17 cellular contexts compared by ENCODE assay signal in the genomic region with DNA sequence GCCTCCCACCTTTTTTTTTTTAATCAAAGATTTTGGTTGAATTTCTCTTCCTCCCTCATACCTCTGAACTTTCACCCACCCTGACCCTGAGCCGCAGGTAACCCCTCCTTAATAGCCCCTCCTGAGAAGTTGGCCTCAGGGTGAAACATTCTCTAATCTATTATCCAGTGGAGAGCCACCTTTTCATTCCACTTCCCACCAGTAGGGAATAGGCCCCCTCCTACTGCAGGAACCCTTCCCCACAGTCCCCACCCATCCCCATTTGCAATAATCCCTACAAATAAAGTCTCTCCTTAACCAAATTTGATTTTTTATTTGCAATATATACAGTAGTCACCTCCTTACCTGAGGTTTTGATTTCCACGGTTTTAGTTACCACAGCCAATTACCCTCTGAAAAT. TPM values are rescaled to one million over a fixed set of nuclear protein-coding genes. Genes with fewer than 3 reads are reported as not detected.
DNase-seq lines count a peak whose midpoint lies in the region; ATAC-seq and TF ChIP-seq lines count a peak whose summit lies in the region.
"Had no signal": no experiment of that assay in that cellular context is flagged by ENCODE, and none has a peak within 500 bp of the region (broad histone marks: within the 10 kb centered on the region; RNA-seq: fewer than 3 reads in every experiment).

No MANE protein-coding gene starts in this region.

- ATAC-seq in Panc1 (no peak), GM19351 (IDR thresholded peaks at IDR 0.05; ENCODE audit: unreplicated experiment) (no peak)

- TF ChIP-seq CTCF in Panc1 (IDR thresholded peaks at IDR 0.05), result no peak

- DNase-seq in DMS 273 (lab: John Stamatoyannopoulos, UW; ENCODE audit: unreplicated experiment) (peak; percentile 13), DMS 273 treated with DMSO at 0.1 percent for 48 hours (lab: John Stamatoyannopoulos, UW) (no peak), Panc1 (ENCODE audit: low read depth, low spot score) (no peak), immature natural killer cell (no peak), posterior vena cava (ENCODE audit: low spot score) (no peak), NCI-H1694 treated with DMSO at 0.1 percent for 48 hours (lab: John Stamatoyannopoulos, UW) (no peak)
- no peak for DNase-seq in CD4-positive, alpha-beta memory T cell
- DNase-seq: activated CD4-positive, alpha-beta T cell treated with anti-CD3 and anti-CD28 coated beads, Interleukin-2, amount 50 U/mL, for 4 hours; activated effector memory CD4-positive, alpha-beta T cell treated with anti-CD3 and anti-CD28 coated beads, Interleukin-2, amount 50 U/mL, for 16 hours; MV-4-11; stimulated activated CD4-positive, alpha-beta T cell treated with anti-CD3 and anti-CD28 coated beads, Interleukin-4, amount 100 ng/mL, for 4 hours; thyroid gland had no signal

- peaks cover 18 to 38% (median 22%) of the 10 kb centered on the region in 4 donors for H3K4me1 Mint-ChIP-seq in CD4-positive, alpha-beta memory T cell
- H3K4me1 Mint-ChIP-seq in immature natural killer cell, result peaks cover 20 to 22% of the 10 kb centered on the region in 2 donors

- H3K9me3 ChIP-seq in CD4-positive, alpha-beta memory T cell (ENCODE audit: control insufficient read depth in 1 of 2, low read length in 2 of 2), result no peaks in the 10 kb centered on the region
- no peaks in the 10 kb centered on the region for H3K9me3 ChIP-seq in Panc1 (ENCODE audit: control insufficient read depth, insufficient read depth, low read depth, low read length)
- H3K9me3 ChIP-seq: BLaER1 treated with 17β-estradiol and CSF1 and Interleukin-3, amounts not matched to agents 10 nM and 100 nM; esophagus muscularis mucosa; HAP-1; thyroid gland had no signal

- POLR2A ChIA-PET in CD4-positive, alpha-beta memory T cell (lab: Charles Lee; ENCODE audit: partially characterized antibody), result no interaction called here
- POLR2A ChIA-PET in Panc1 (lab: Charles Lee), result no interaction called here

- no peaks in the 10 kb centered on the region for H3K9me3 Mint-ChIP-seq in CD4-positive, alpha-beta memory T cell
- no peaks in the 10 kb centered on the region for H3K9me3 Mint-ChIP-seq in immature natural killer cell

- H3K4me1 ChIP-seq in CD4-positive, alpha-beta memory T cell (ENCODE audit: insufficient read depth, low read length), result peaks cover 18% of the 10 kb centered on the region
- 0 out of 2 replicates have a peak, but pooled peaks cover 5% of the 10 kb centered on the region for H3K4me1 ChIP-seq in Panc1 (ENCODE audit: control insufficient read depth, insufficient read depth, low read length)

- H3K27ac ChIP-seq in CD4-positive, alpha-beta memory T cell (ENCODE audit: low read depth, low read length), result no peak overlapping the region
- H3K27ac ChIP-seq in Panc1 (ENCODE audit: low read length), result peak overlapping the region; percentile 8; the same call in 1 of the 2 replicates
- H3K27ac ChIP-seq: 22Rv1; BLaER1 treated with 17β-estradiol and CSF1 and Interleukin-3, amounts not matched to agents 10 nM and 100 nM; esophagus muscularis mucosa; thyroid gland had no signal

- BruUV-seq in Panc1 (replicated peaks; lab: Mats Ljungman, UMichigan), result no TSS peak

- H3K36me3 ChIP-seq in CD4-positive, alpha-beta memory T cell (ENCODE audit: insufficient read depth, low read length), result no peaks in the 10 kb centered on the region
- H3K36me3 ChIP-seq in Panc1 (ENCODE audit: control insufficient read depth, insufficient read depth, low read length), result peaks cover 5% of the 10 kb centered on the region; the same call in 1 of the 2 replicates
- H3K36me3 ChIP-seq: esophagus muscularis mucosa, HAP-1, thyroid gland had no signal

- in situ Hi-C loops in Panc1 (cut with HindIII; ENCODE audit: low pct_unique_long_range_greater_than_20kb, low sequenced_read_pairs), result no loop called here

- H3K36me3 Mint-ChIP-seq in CD4-positive, alpha-beta memory T cell, result peaks cover 0 to 13% of the 10 kb centered on the region in 2 donors
- no peaks in the 10 kb centered on the region for H3K36me3 Mint-ChIP-seq in immature natural killer cell

- intact Hi-C loops in CD4-positive, alpha-beta memory T cell (cut with micrococcal nuclease), result no loop called here
- intact Hi-C loops in Panc1 (cut with micrococcal nuclease; ENCODE audit: unreplicated experiment), result no loop called here
- intact Hi-C loops in posterior vena cava (cut with DNase I), result no loop called here

- no peak overlapping the region for H3K4me3 ChIP-seq in CD4-positive, alpha-beta memory T cell (ENCODE audit: low read length in 2 of 2)
- H3K4me3 ChIP-seq in Panc1 (ENCODE audit: low read depth in 2 of 2, low read length in 2 of 2), result no peak overlapping the region
- H3K4me3 ChIP-seq: HAP-1, thyroid gland had no signal

- no peaks in the 10 kb centered on the region for H3K27me3 ChIP-seq in CD4-positive, alpha-beta memory T cell (ENCODE audit: insufficient read depth, low read length)
- no peaks in the 10 kb centered on the region for H3K27me3 ChIP-seq in Panc1 (ENCODE audit: control insufficient read depth, insufficient read depth, low read length)
- H3K27me3 ChIP-seq: BLaER1 treated with 17β-estradiol and CSF1 and Interleukin-3, amounts not matched to agents 10 nM and 100 nM; esophagus muscularis mucosa; thyroid gland had no signal

- no peak overlapping the region for H3K27ac Mint-ChIP-seq in CD4-positive, alpha-beta memory T cell
- H3K27ac Mint-ChIP-seq in immature natural killer cell, result no peak overlapping the region

- H3K27me3 Mint-ChIP-seq in CD4-positive, alpha-beta memory T cell, result peaks cover 0 to 2% of the 10 kb centered on the region in 2 donors
- peaks cover 3 to 7% (median 5%) of the 10 kb centered on the region in 3 donors for H3K27me3 Mint-ChIP-seq in immature natural killer cell (ENCODE audit: low read depth in 3 of 3)

- CTCF ChIA-PET in CD4-positive, alpha-beta memory T cell (lab: Charles Lee; ENCODE audit: partially characterized antibody), result no interaction called here
- CTCF ChIA-PET in Panc1 (lab: Charles Lee), result interaction anchor here (0.7 kb wide), 1 partner anchor 153 kb away, joined by 5 read pairs; no protein-coding TSS in a partner anchor

- peak overlapping the region in 6 of 8 donors; percentile 15 to 68 (median 50) for H3K4me3 Mint-ChIP-seq in CD4-positive, alpha-beta memory T cell
- peak overlapping the region in 4 of 5 donors; percentile 26 to 95 (median 48) for H3K4me3 Mint-ChIP-seq in immature natural killer cell

RNA-seq across cellular contexts. Expression of gene SLC35F2, which starts 2.1 kb away (rescaled TPM):
- 1 to 10 TPM; 6.5 to 7.9 TPM for total RNA-seq in CD4-positive, alpha-beta memory T cell
- polyA plus RNA-seq in CD4-positive, alpha-beta memory T cell, result 10 to 100 TPM in 1 of 2 donors, 1 to 10 TPM in 1; 5.9 to 11.9 TPM
- total RNA-seq in Panc1 (2021; ENCODE audit: unreplicated experiment) (89.4 TPM), posterior vena cava (10 to 100 TPM in 1 of 2 donors, 1 to 10 TPM in 1; 7.4 to 10.2 TPM)
- polyA plus RNA-seq in Panc1 (2012; ENCODE audit: insufficient read length), result 63.3 TPM
- polyA plus RNA-seq in immature natural killer cell, result 1 to 10 TPM in 2 of 3 donors, under 1 TPM in 1; 0.19 to 3.9 (median 3.0) TPM
